In genomic region chr3:62186967-62187366, GRCh38 we compare ENCODE assay signal across 10 cellular contexts.
DNase-seq lines count a peak whose midpoint lies in the region; ATAC-seq and TF ChIP-seq lines count a peak whose summit lies in the region.
"Had no signal": no experiment of that assay in that cellular context is flagged by ENCODE, and none has a peak within 500 bp of the region (broad histone marks: within the 10 kb centered on the region; RNA-seq: fewer than 3 reads in every experiment).

No MANE protein-coding gene starts in this region.

- H3K27me3 Mint-ChIP-seq in activated CD4-positive, alpha-beta T cell treated with anti-CD3 and anti-CD28 coated beads for 36 hours, result no peaks in the 10 kb centered on the region

- peaks cover 4% of the 10 kb centered on the region for H3K4me1 Mint-ChIP-seq in activated CD4-positive, alpha-beta T cell treated with anti-CD3 and anti-CD28 coated beads for 36 hours

- DNase-seq in Right ventricle myocardium inferior (ENCODE audit: missing footprints) (no peak), cardiac septum (ENCODE audit: low spot score) (no peak), iPS-NIHi11 (ENCODE audit: low spot score) (peak; percentile 45), NCI-H526 treated with DMSO at 0.1 percent for 48 hours (lab: John Stamatoyannopoulos, UW) (no peak)
- DNase-seq in activated T-cell treated with anti-CD3 and anti-CD28 coated beads, Interleukin-2, amount 50 U/mL, for 1 hour, result no peak
- DNase-seq in activated CD4-positive, alpha-beta T cell treated with anti-CD3 and anti-CD28 coated beads for 36 hours, result no peak
- DNase-seq: T-helper 1 cell had no signal

- TF ChIP-seq CTCF in VCaP (conservative IDR thresholded peaks at IDR 0.05), result peak; percentile 67

- H3K4me3 Mint-ChIP-seq in activated CD4-positive, alpha-beta T cell treated with anti-CD3 and anti-CD28 coated beads for 36 hours, result no peak overlapping the region
- H3K4me3 Mint-ChIP-seq: central memory CD8-positive, alpha-beta T cell had no signal

- no peaks in the 10 kb centered on the region for H3K36me3 Mint-ChIP-seq in activated CD4-positive, alpha-beta T cell treated with anti-CD3 and anti-CD28 coated beads for 36 hours (ENCODE audit: low read depth)

- H3K27ac ChIP-seq in VCaP, result no peak overlapping the region

- H3K27ac Mint-ChIP-seq in activated CD4-positive, alpha-beta T cell treated with anti-CD3 and anti-CD28 coated beads for 36 hours, result no peak overlapping the region

- ATAC-seq in Right ventricle myocardium inferior (peak; percentile 73), HG03108 (IDR thresholded peaks at IDR 0.05; ENCODE audit: unreplicated experiment) (no peak)
- no peak for ATAC-seq in activated CD4-positive, alpha-beta T cell treated with anti-CD3 and anti-CD28 coated beads for 36 hours

- POLR2A ChIA-PET in activated CD4-positive, alpha-beta T cell treated with anti-CD3 and anti-CD28 coated beads for 36 hours (lab: Charles Lee), result no interaction called here

- CTCF ChIA-PET in activated CD4-positive, alpha-beta T cell treated with anti-CD3 and anti-CD28 coated beads for 36 hours (lab: Charles Lee), result interaction anchor here (0.6 to 2.4 kb wide), 6 partner anchors 11 to 1036 kb away, joined by 3 to 8 read pairs (median 4); no protein-coding TSS in a partner anchor

- no peaks in the 10 kb centered on the region for H3K9me3 Mint-ChIP-seq in activated CD4-positive, alpha-beta T cell treated with anti-CD3 and anti-CD28 coated beads for 36 hours (ENCODE audit: low read depth)
- H3K9me3 Mint-ChIP-seq: central memory CD8-positive, alpha-beta T cell had no signal

- intact Hi-C loops in Right ventricle myocardium inferior (cut with DNase I) (loop anchor here (2.0 to 10.0 kb wide), 4 partner anchors 55 to 742 kb away; no protein-coding TSS in a partner anchor), cardiac septum (cut with DNase I) (loop anchor here (2.0 to 10.0 kb wide), 4 partner anchors 230 to 932 kb away; partner anchors contain the start of gene FHIT)
- intact Hi-C loops in activated CD4-positive, alpha-beta T cell treated with anti-CD3 and anti-CD28 coated beads for 36 hours (cut with DNase I, micrococcal nuclease), result loop anchor here (2.0 to 10.0 kb wide), 4 partner anchors 250 to 802 kb away; partner anchors contain the start of gene PTPRG (in 1 of the 2)
